Comparison of ENCODE assay signal across 34 cellular contexts in the genomic region with DNA sequence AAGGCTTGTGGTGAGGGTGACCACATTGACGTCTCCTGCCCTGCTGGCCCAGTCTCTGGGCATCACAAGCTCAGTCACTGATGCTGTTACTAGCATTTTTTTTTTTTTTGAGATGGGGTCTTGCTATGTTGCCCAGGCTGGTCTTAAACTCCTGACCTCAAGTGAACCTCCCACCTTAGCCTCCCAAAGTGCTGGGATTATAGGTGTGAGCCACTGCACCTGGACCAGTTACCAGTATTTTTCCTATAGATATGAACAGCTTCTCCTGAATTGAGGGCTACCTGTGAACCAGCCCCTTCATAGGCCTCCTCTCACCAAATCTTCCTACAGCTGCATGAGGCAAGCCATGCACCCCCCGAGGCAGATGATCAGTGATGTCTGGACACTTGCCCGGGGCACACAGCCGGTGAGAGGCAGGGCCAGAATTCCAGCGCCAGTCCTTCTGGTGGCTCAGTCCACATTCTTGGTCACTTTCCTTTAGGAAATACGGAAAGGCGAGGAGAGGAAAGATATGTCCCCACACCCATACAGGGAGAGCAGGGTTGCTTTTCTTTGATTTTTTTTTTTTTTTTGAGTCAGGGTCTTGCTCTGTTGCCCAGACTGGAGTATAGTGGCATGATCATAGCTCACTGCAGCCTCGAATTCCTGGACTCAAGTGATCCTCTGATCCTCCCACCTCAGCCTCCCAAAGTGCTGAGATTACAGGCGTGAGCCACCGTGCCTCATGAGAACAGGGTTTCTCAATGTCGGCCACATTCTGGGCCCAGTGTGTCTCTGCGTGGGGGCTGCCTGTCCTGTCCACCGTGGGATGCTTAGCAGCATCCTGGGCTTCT.
"Had no signal": no experiment of that assay in that cellular context is flagged by ENCODE, and none has a peak within 500 bp of the region (broad histone marks: within the 10 kb centered on the region; RNA-seq: fewer than 3 reads in every experiment).

No MANE protein-coding gene starts in this region.

- H3K4me3 Mint-ChIP-seq: activated naive CD4-positive, alpha-beta T cell treated with anti-CD3 and anti-CD28 coated beads, Interleukin-2, amount 10 ng/mL, durations not matched to agents 7 days and 5 days; activated naive CD8-positive, alpha-beta T cell treated with anti-CD3 and anti-CD28 coated beads, Interleukin-2, amount 10 ng/mL, durations not matched to agents 7 days and 5 days; activated T-helper 1 cell treated with anti-CD3 and anti-CD28 coated beads, Interleukin-12 subunit alpha, Interleukin-12 subunit beta, Interleukin-2, Interleukin-4 antibody, amounts not matched to agents 30 ng/mL and 10 ng/mL and 1 ng/mL, durations not matched to agents 14 hours and 24 hours and 36 hours; brain; naive B cell; neural crest cell; stimulated activated naive CD8-positive, alpha-beta T cell treated with anti-CD3 and anti-CD28 coated beads, Interleukin-15, Interleukin-2, amounts not matched to agents 100 ng/mL and 50 ng/mL, for 24 hours; T-helper 2 cell treated with Interferon-gamma antibody and Interleukin-4, amounts not matched to agents 5 μg/mL and 100 μg/mL, for 36 hours had no signal

- H3K4me2 ChIP-seq: hepatocyte had no signal

- H3K4me3 ChIP-seq: ascending aorta, cardiac muscle cell, colonic mucosa, dorsolateral prefrontal cortex, gastroesophageal sphincter, hepatocyte, spleen, thoracic aorta, upper lobe of left lung, vagina had no signal

- H3K36me3 Mint-ChIP-seq: activated naive CD4-positive, alpha-beta T cell treated with anti-CD3 and anti-CD28 coated beads, Interleukin-2, amount 10 ng/mL, durations not matched to agents 7 days and 5 days; activated naive CD8-positive, alpha-beta T cell treated with anti-CD3 and anti-CD28 coated beads, Interleukin-2, amount 10 ng/mL, durations not matched to agents 7 days and 5 days; brain; naive B cell had no signal

- H3K4me1 Mint-ChIP-seq: activated naive CD4-positive, alpha-beta T cell treated with anti-CD3 and anti-CD28 coated beads, Interleukin-2, amount 10 ng/mL, durations not matched to agents 7 days and 5 days; activated naive CD8-positive, alpha-beta T cell treated with anti-CD3 and anti-CD28 coated beads, Interleukin-2, amount 10 ng/mL, durations not matched to agents 7 days and 5 days; brain; naive B cell had no signal

- H3K4me1 ChIP-seq: ascending aorta, colonic mucosa, gastroesophageal sphincter, upper lobe of left lung, vagina had no signal

- H3K79me2 ChIP-seq: hepatocyte had no signal

- DNase-seq: activated CD4-positive, alpha-beta T cell treated with anti-CD3 and anti-CD28 coated beads for 4 hours; activated CD4-positive, alpha-beta T cell treated with anti-CD3 and anti-CD28 coated beads, Interleukin-2, amount 50 U/mL, for 48 hours; activated CD4-positive, CD25-positive, alpha-beta regulatory T cell; activated CD8-positive, alpha-beta memory T cell treated with anti-CD3 and anti-CD28 coated beads for 24 hours; activated gamma-delta T cell; activated naive CD4-positive, alpha-beta T cell treated with anti-CD3 and anti-CD28 coated beads, Interleukin-2, amount 10 ng/mL, durations not matched to agents 7 days and 5 days; activated naive CD8-positive, alpha-beta T cell treated with anti-CD3 and anti-CD28 coated beads, Interleukin-2, amount 10 ng/mL, durations not matched to agents 7 days and 5 days; activated T-cell treated with anti-CD3 and anti-CD28 coated beads, Interleukin-2, amount 50 U/mL, for 1 hour; cerebellar nuclear complex; colonic mucosa; dorsolateral prefrontal cortex; effector memory CD4-positive, alpha-beta T cell; erythroblast; islet precursor cell; left cardiac atrium; left ventricle myocardium superior; naive B cell; posterior cingulate gyrus; spleen; stimulated activated CD4-positive, alpha-beta T cell treated with anti-CD3 and anti-CD28 coated beads, Interleukin-2, amount 100 ng/mL, for 48 hours; T-helper 1 cell; upper lobe of left lung had no signal

- H3K27me3 Mint-ChIP-seq: activated naive CD4-positive, alpha-beta T cell treated with anti-CD3 and anti-CD28 coated beads, Interleukin-2, amount 10 ng/mL, durations not matched to agents 7 days and 5 days; naive B cell; stimulated activated naive CD8-positive, alpha-beta T cell treated with anti-CD3 and anti-CD28 coated beads, Interleukin-15, Interleukin-2, amounts not matched to agents 100 ng/mL and 50 ng/mL, for 24 hours had no signal

- H3K36me3 ChIP-seq: ascending aorta, cardiac muscle cell, colonic mucosa, gastroesophageal sphincter, spleen, thoracic aorta, upper lobe of left lung, vagina had no signal

- H3K27ac Mint-ChIP-seq: activated naive CD4-positive, alpha-beta T cell treated with anti-CD3 and anti-CD28 coated beads, Interleukin-2, amount 10 ng/mL, durations not matched to agents 7 days and 5 days; activated naive CD8-positive, alpha-beta T cell treated with anti-CD3 and anti-CD28 coated beads, Interleukin-2, amount 10 ng/mL, durations not matched to agents 7 days and 5 days; activated T-helper 1 cell treated with anti-CD3 and anti-CD28 coated beads, Interleukin-12 subunit alpha, Interleukin-12 subunit beta, Interleukin-2, Interleukin-4 antibody, amounts not matched to agents 30 ng/mL and 10 ng/mL and 1 ng/mL, durations not matched to agents 14 hours and 24 hours and 36 hours; stimulated activated naive CD8-positive, alpha-beta T cell treated with anti-CD3 and anti-CD28 coated beads, Interleukin-15, Interleukin-2, amounts not matched to agents 100 ng/mL and 50 ng/mL, for 24 hours; T-helper 2 cell treated with Interferon-gamma antibody and Interleukin-4, amounts not matched to agents 5 μg/mL and 100 μg/mL, for 36 hours had no signal

- H2AFZ ChIP-seq: hepatocyte had no signal

- H3K27me3 ChIP-seq: ascending aorta, cardiac muscle cell, colonic mucosa, dorsolateral prefrontal cortex, gastroesophageal sphincter, hepatocyte, spleen, upper lobe of left lung, vagina had no signal

- ATAC-seq: gastroesophageal sphincter, left cardiac atrium, left ventricle myocardium superior, right cardiac atrium had no signal

- H3K9me3 Mint-ChIP-seq: activated naive CD4-positive, alpha-beta T cell treated with anti-CD3 and anti-CD28 coated beads, Interleukin-2, amount 10 ng/mL, durations not matched to agents 7 days and 5 days; activated naive CD8-positive, alpha-beta T cell treated with anti-CD3 and anti-CD28 coated beads, Interleukin-2, amount 10 ng/mL, durations not matched to agents 7 days and 5 days; activated T-helper 1 cell treated with anti-CD3 and anti-CD28 coated beads, Interleukin-12 subunit alpha, Interleukin-12 subunit beta, Interleukin-2, Interleukin-4 antibody, amounts not matched to agents 30 ng/mL and 10 ng/mL and 1 ng/mL, durations not matched to agents 14 hours and 24 hours and 36 hours; naive B cell; neural crest cell; stimulated activated naive CD8-positive, alpha-beta T cell treated with anti-CD3 and anti-CD28 coated beads, Interleukin-15, Interleukin-2, amounts not matched to agents 100 ng/mL and 50 ng/mL, for 24 hours; T-helper 2 cell treated with Interferon-gamma antibody and Interleukin-4, amounts not matched to agents 5 μg/mL and 100 μg/mL, for 36 hours had no signal

- H3K27ac ChIP-seq: ascending aorta, cardiac muscle cell, colonic mucosa, dorsolateral prefrontal cortex, gastroesophageal sphincter, hepatocyte, spleen, thoracic aorta, upper lobe of left lung, vagina had no signal

- H3K9me3 ChIP-seq: ascending aorta, colonic mucosa, gastroesophageal sphincter, spleen, thoracic aorta, upper lobe of left lung, vagina had no signal
